Comparison of ENCODE assay signal across 10 cellular contexts in genomic region chr7:116984917-116985316, GRCh38. TPM values are rescaled to one million over a fixed set of nuclear protein-coding genes. Genes with fewer than 3 reads are reported as not detected.
DNase-seq lines count a peak whose midpoint lies in the region; ATAC-seq, FAIRE-seq and TF ChIP-seq lines count a peak whose summit lies in the region.
"Had no signal": no experiment of that assay in that cellular context is flagged by ENCODE, and none has a peak within 500 bp of the region (broad histone marks: within the 10 kb centered on the region; RNA-seq: fewer than 3 reads in every experiment).

No MANE protein-coding gene starts in this region.

- H2AFZ ChIP-seq in PC-3 (ENCODE audit: low read length) (no peak overlapping the region), endothelial cell of umbilical vein (ENCODE audit: low read depth, low read length) (no peak overlapping the region), neural progenitor cell (replicated peaks) (no peak overlapping the region)

- TF ChIP-seq CTCF in HL-60 (IDR thresholded peaks at IDR 0.05; ENCODE audit: insufficient read depth, low read length) (peak; percentile 34), PC-3 (conservative IDR thresholded peaks at IDR 0.05; ENCODE audit: low read depth, low read length) (peak; percentile 81), endothelial cell of umbilical vein (IDR thresholded peaks at IDR 0.05; ENCODE audit: extremely low read depth in 1 of 2, insufficient read depth in 1 of 2, low read depth in 1 of 2, low read length in 2 of 2) (peak; percentile 29 to 44), neural progenitor cell (IDR thresholded peaks at IDR 0.05) (peak; percentile 82)

- H3K27me3 Mint-ChIP-seq in neural progenitor cell (ENCODE audit: insufficient read depth, low read depth), result no peaks in the 10 kb centered on the region
- peaks cover 1% of the 10 kb centered on the region for H3K27me3 Mint-ChIP-seq in activated T-helper 2 cell treated with anti-CD3 and anti-CD28 coated beads, Interferon-gamma antibody, Interleukin-2, Interleukin-4, amounts not matched to agents 10 μg/mL and 5 μg/mL and 100 μg/mL, durations not matched to agents 14 hours and 24 hours and 36 hours (ENCODE audit: low read depth)

- H3K36me3 ChIP-seq in PC-3 (ENCODE audit: low read depth, low read length) (no peaks in the 10 kb centered on the region), endothelial cell of umbilical vein (ENCODE audit: control insufficient read depth in 2 of 2, extremely low read depth in 1 of 2, insufficient read depth in 2 of 2, low read length in 2 of 2) (no peaks in the 10 kb centered on the region), neural progenitor cell (no peaks in the 10 kb centered on the region)
- H3K36me3 ChIP-seq: HAP-1 had no signal

- no TSS peak for BruUV-seq in PC-3 (replicated peaks; lab: Mats Ljungman, UMichigan)
- BruUV-seq in endothelial cell of umbilical vein (replicated peaks; lab: Mats Ljungman, UMichigan), result no TSS peak

- no peaks in the 10 kb centered on the region for H3F3A ChIP-seq in PC-3 (ENCODE audit: low read length, unreplicated experiment)
- H3F3A ChIP-seq in neural progenitor cell (ENCODE audit: low read depth), result no peaks in the 10 kb centered on the region

- POLR2A ChIA-PET in PC-3 (lab: Charles Lee; ENCODE audit: unreplicated experiment) (interaction anchor here (0.6 kb wide), 1 partner anchor 31 kb away, joined by 5 read pairs; no protein-coding TSS in a partner anchor), endothelial cell of umbilical vein (lab: Charles Lee) (interaction anchor here (1.4 kb wide), 1 partner anchor 140 kb away, joined by 3 read pairs; no protein-coding TSS in a partner anchor)

- H3K36me3 Mint-ChIP-seq in neural progenitor cell, result no peaks in the 10 kb centered on the region
- H3K36me3 Mint-ChIP-seq in activated T-helper 2 cell treated with anti-CD3 and anti-CD28 coated beads, Interferon-gamma antibody, Interleukin-2, Interleukin-4, amounts not matched to agents 10 μg/mL and 5 μg/mL and 100 μg/mL, durations not matched to agents 14 hours and 24 hours and 36 hours (ENCODE audit: low read depth), result no peaks in the 10 kb centered on the region

- DNase-seq in AG08395 (ENCODE audit: low spot score) (peak; percentile 45), HL-60 (ENCODE audit: low read depth in 1 of 2, low spot score in 1 of 2) (peak in 1 of 2 experiments; percentile 47), PC-3 (peak; percentile 62), endothelial cell of umbilical vein (ENCODE audit: low read depth, low spot score) (peak; percentile 45), neural progenitor cell (ENCODE audit: low spot score) (peak; percentile 35)
- DNase-seq in activated T-helper 2 cell treated with anti-CD3 and anti-CD28 coated beads, Interferon-gamma antibody, Interleukin-2, Interleukin-4, amounts not matched to agents 10 μg/mL and 5 μg/mL and 100 μg/mL, durations not matched to agents 14 hours and 24 hours and 36 hours (ENCODE audit: low spot score), result no peak

- H3K9me1 ChIP-seq in endothelial cell of umbilical vein (replicated peaks; ENCODE audit: control insufficient read depth, extremely low read depth, insufficient read depth, low read length), result no peaks in the 10 kb centered on the region

- TF ChIP-seq POLR2A in endothelial cell of umbilical vein (IDR thresholded peaks at IDR 0.05; ENCODE audit: low read depth, low read length), result no peak

- peak; percentile 65 for ATAC-seq in GM18502 (IDR thresholded peaks at IDR 0.05; ENCODE audit: poor library complexity, unreplicated experiment)
- ATAC-seq in PC-3, result peak; percentile 55
- ATAC-seq in GM19452 (IDR thresholded peaks at IDR 0.05; ENCODE audit: unreplicated experiment), result no peak

- H3K4me3 ChIP-seq in HL-60 (replicated peaks; ENCODE audit: insufficient read depth, low read length) (no peak overlapping the region), PC-3 (ENCODE audit: low read length) (no peak overlapping the region), endothelial cell of umbilical vein (replicated peaks in 1 of 3; ENCODE audit: insufficient read depth in 1 of 3, low read depth in 1 of 3, low read length in 3 of 3) (no peak overlapping the region), neural progenitor cell (no peak overlapping the region)
- H3K4me3 ChIP-seq: HAP-1 had no signal

- peaks cover 16% of the 10 kb centered on the region for H3K79me2 ChIP-seq in PC-3 (ENCODE audit: low read length)
- H3K79me2 ChIP-seq in endothelial cell of umbilical vein (ENCODE audit: control insufficient read depth, insufficient read depth, low read length), result peaks cover 13% of the 10 kb centered on the region
- no peaks in the 10 kb centered on the region for H3K79me2 ChIP-seq in neural progenitor cell (ENCODE audit: low read depth)

- H3K4me3 Mint-ChIP-seq in neural progenitor cell, result no peak overlapping the region
- no peak overlapping the region for H3K4me3 Mint-ChIP-seq in activated T-helper 2 cell treated with anti-CD3 and anti-CD28 coated beads, Interferon-gamma antibody, Interleukin-2, Interleukin-4, amounts not matched to agents 10 μg/mL and 5 μg/mL and 100 μg/mL, durations not matched to agents 14 hours and 24 hours and 36 hours (ENCODE audit: low read depth)

- no peaks in the 10 kb centered on the region for H3K4me1 Mint-ChIP-seq in neural progenitor cell
- peaks cover 2% of the 10 kb centered on the region for H3K4me1 Mint-ChIP-seq in activated T-helper 2 cell treated with anti-CD3 and anti-CD28 coated beads, Interferon-gamma antibody, Interleukin-2, Interleukin-4, amounts not matched to agents 10 μg/mL and 5 μg/mL and 100 μg/mL, durations not matched to agents 14 hours and 24 hours and 36 hours (ENCODE audit: low read depth)

- CTCF ChIA-PET in PC-3 (lab: Charles Lee), result interaction anchor here (0.6 to 0.7 kb wide), 5 partner anchors 140 to 743 kb away, joined by 3 to 14 read pairs (median 4); no protein-coding TSS in a partner anchor
- CTCF ChIA-PET in endothelial cell of umbilical vein (lab: Charles Lee), result interaction anchor here (0.8 to 12.5 kb wide), 23 partner anchors 9 to 390 kb away, joined by 3 to 700 read pairs (median 4); no protein-coding TSS in a partner anchor

- intact Hi-C loops in PC-3 (cut with micrococcal nuclease) (loop anchor here (2.0 to 5.0 kb wide), 3 partner anchors 18 to 402 kb away; no protein-coding TSS in a partner anchor), endothelial cell of umbilical vein (cut with micrococcal nuclease) (loop anchor here (1.0 to 10.0 kb wide), 4 partner anchors 55 to 810 kb away; no protein-coding TSS in a partner anchor)
- intact Hi-C loops in activated T-helper 2 cell treated with anti-CD3 and anti-CD28 coated beads, Interferon-gamma antibody, Interleukin-2, Interleukin-4, amounts not matched to agents 10 μg/mL and 5 μg/mL and 100 μg/mL, durations not matched to agents 14 hours and 24 hours and 36 hours (cut with micrococcal nuclease), result loop anchor here (2.0 kb wide), 2 partner anchors 54 to 134 kb away; no protein-coding TSS in a partner anchor

- H3K9ac ChIP-seq in PC-3 (ENCODE audit: low read length) (no peak overlapping the region), endothelial cell of umbilical vein (replicated peaks; ENCODE audit: extremely low read depth, insufficient read depth, low read length) (no peak overlapping the region), neural progenitor cell (no peak overlapping the region)

- H3K9me3 Mint-ChIP-seq in neural progenitor cell, result no peaks in the 10 kb centered on the region
- no peaks in the 10 kb centered on the region for H3K9me3 Mint-ChIP-seq in activated T-helper 2 cell treated with anti-CD3 and anti-CD28 coated beads, Interferon-gamma antibody, Interleukin-2, Interleukin-4, amounts not matched to agents 10 μg/mL and 5 μg/mL and 100 μg/mL, durations not matched to agents 14 hours and 24 hours and 36 hours

- no peak overlapping the region for H3K4me2 ChIP-seq in PC-3 (ENCODE audit: low read length)
- H3K4me2 ChIP-seq in endothelial cell of umbilical vein (ENCODE audit: insufficient read depth, low read length), result no peak overlapping the region
- no peak overlapping the region for H3K4me2 ChIP-seq in neural progenitor cell

- peak; percentile 46 for FAIRE-seq in endothelial cell of umbilical vein (lab: Jason Lieb, UNC)
- FAIRE-seq: colon had no signal

- H3K4me1 ChIP-seq in PC-3 (ENCODE audit: insufficient read depth, low read length) (peaks cover 21% of the 10 kb centered on the region), endothelial cell of umbilical vein (ENCODE audit: control insufficient read depth, extremely low read depth, insufficient read depth, low read length) (no peaks in the 10 kb centered on the region), neural progenitor cell (no peaks in the 10 kb centered on the region)
- H3K4me1 ChIP-seq: HAP-1 had no signal

- H4K20me1 ChIP-seq in PC-3 (ENCODE audit: low read length) (no peaks in the 10 kb centered on the region), endothelial cell of umbilical vein (replicated peaks; ENCODE audit: control insufficient read depth, extremely low read depth, insufficient read depth, low read length) (peaks cover 4% of the 10 kb centered on the region), neural progenitor cell (ENCODE audit: low read depth) (no peaks in the 10 kb centered on the region)

- no peaks in the 10 kb centered on the region for H3K9me2 ChIP-seq in PC-3 (replicated peaks; ENCODE audit: low read length)

- H3K9me3 ChIP-seq in PC-3 (ENCODE audit: low read length) (no peaks in the 10 kb centered on the region), endothelial cell of umbilical vein (replicated peaks; ENCODE audit: control insufficient read depth, insufficient read depth, low read length) (no peaks in the 10 kb centered on the region), neural progenitor cell (ENCODE audit: low read depth) (no peaks in the 10 kb centered on the region)
- H3K9me3 ChIP-seq: HAP-1 had no signal

- H3K27ac ChIP-seq in HL-60 (replicated peaks) (no peak overlapping the region), PC-3 (ENCODE audit: low read length) (no peak overlapping the region), endothelial cell of umbilical vein (ENCODE audit: insufficient read depth, low read depth, low read length) (no peak overlapping the region), neural progenitor cell (no peak overlapping the region)

- dilution Hi-C loops in endothelial cell of umbilical vein (cut with MboI; ENCODE audit: extremely low pct_ligation_motif_present, low sequenced_read_pairs), result no loop called here

- H3K27me3 ChIP-seq in HL-60 (ENCODE audit: insufficient read depth, poor library complexity, severe bottlenecking) (no peaks in the 10 kb centered on the region), PC-3 (ENCODE audit: low read length) (no peaks in the 10 kb centered on the region), endothelial cell of umbilical vein (ENCODE audit: control insufficient read depth in 2 of 2, insufficient read depth in 2 of 2, low read length in 2 of 2) (no peaks in the 10 kb centered on the region), neural progenitor cell (no peaks in the 10 kb centered on the region)

- H3K27ac Mint-ChIP-seq in neural progenitor cell, result no peak overlapping the region
- no peak overlapping the region for H3K27ac Mint-ChIP-seq in activated T-helper 2 cell treated with anti-CD3 and anti-CD28 coated beads, Interferon-gamma antibody, Interleukin-2, Interleukin-4, amounts not matched to agents 10 μg/mL and 5 μg/mL and 100 μg/mL, durations not matched to agents 14 hours and 24 hours and 36 hours

RNA-seq across cellular contexts. Expression of gene ST7, which starts 31.6 kb away (rescaled TPM):
- 13.1 and 19.7 TPM in 2 replicates for total RNA-seq in PC-3 (2014; rRNA removed)
- 22.6 and 24.9 TPM in 2 replicates for total RNA-seq in endothelial cell of umbilical vein
- polyA plus RNA-seq in endothelial cell of umbilical vein, result 18.4 and 18.6 TPM in 2 replicates
- 17.6 and 18.5 TPM in 2 replicates for polyA plus RNA-seq in endothelial cell of umbilical vein (2011; cell fraction: cytosol; rRNA removed)
- 33.9 and 35.7 TPM in 2 replicates for polyA plus RNA-seq in endothelial cell of umbilical vein (2011; cell fraction: nucleus; rRNA removed)
- 17.2 and 20.6 TPM in 2 replicates for polyA plus RNA-seq in endothelial cell of umbilical vein (2012)
- polyA minus RNA-seq in endothelial cell of umbilical vein, result 33.8 and 39.2 TPM in 2 replicates
- 30.7 TPM for polyA minus RNA-seq in endothelial cell of umbilical vein (2011; cell fraction: cytosol; rRNA and poly(A)+ RNA removed)
- 75.4 and 81.3 TPM in 2 replicates for polyA minus RNA-seq in endothelial cell of umbilical vein (2011; cell fraction: nucleus; rRNA and poly(A)+ RNA removed)
- total RNA-seq in neural progenitor cell (ENCODE audit: low replicate concordance), result 5.8 and 6.7 TPM in 2 replicates
- 8.0 and 10.0 TPM in 2 replicates for total RNA-seq in activated T-helper 2 cell treated with anti-CD3 and anti-CD28 coated beads, Interferon-gamma antibody, Interleukin-2, Interleukin-4, amounts not matched to agents 10 μg/mL and 5 μg/mL and 100 μg/mL, durations not matched to agents 14 hours and 24 hours and 36 hours
